ENCODE assay signal across 18 cellular contexts in genomic region chr12:114701104-114701414, GRCh38. TPM values are rescaled to one million over a fixed set of nuclear protein-coding genes. Genes with fewer than 3 reads are reported as not detected.
DNase-seq lines count a peak whose midpoint lies in the region; ATAC-seq, FAIRE-seq and TF ChIP-seq lines count a peak whose summit lies in the region.
"Had no signal": no experiment of that assay in that cellular context is flagged by ENCODE, and none has a peak within 500 bp of the region (broad histone marks: within the 10 kb centered on the region; RNA-seq: fewer than 3 reads in every experiment).

No MANE protein-coding gene starts in this region.

- no peak overlapping the region for H2BK15ac ChIP-seq in mesendoderm (replicated peaks; ENCODE audit: low read depth)

- H3K4me3 ChIP-seq in MG63, result no peak overlapping the region
- no peak overlapping the region for H3K4me3 ChIP-seq in mesendoderm (ENCODE audit: low read length)
- H3K4me3 ChIP-seq in left lung, result no peak overlapping the region
- H3K4me3 ChIP-seq: HAP-1 had no signal

- H3K4me2 ChIP-seq in mesendoderm (ENCODE audit: low read length), result no peak overlapping the region

- peak; percentile 48 for DNase-seq in MG63
- peak; percentile 45 for DNase-seq in mesendoderm
- no peak for DNase-seq in GM12892 (ENCODE audit: insufficient read length)
- DNase-seq in left lung, result no peak
- no peak for DNase-seq in stimulated activated CD8-positive, alpha-beta memory T cell treated with anti-CD3 and anti-CD28 coated beads, Interleukin-4, amount 100 ng/mL, for 48 hours
- DNase-seq: DMS79, KG1, NCI-H1436, NCI-H1930, NCI-H345, NCI-H524 treated with DMSO at 0.1 percent for 48 hours had no signal

- peak overlapping the region; percentile 99 for H2AK5ac ChIP-seq in mesendoderm (ENCODE audit: low read length)

- H3K4ac ChIP-seq in mesendoderm (ENCODE audit: low read depth, low read length), result no peak overlapping the region

- TF ChIP-seq POLR2A in GM12892 (IDR thresholded peaks at IDR 0.05; ENCODE audit: low read depth, low read length), result no peak

- H3K9ac ChIP-seq in mesendoderm (ENCODE audit: low read length), result no peak overlapping the region

- H3K79me1 ChIP-seq in mesendoderm (ENCODE audit: low read length), result no peaks in the 10 kb centered on the region

- no peak overlapping the region for H4K5ac ChIP-seq in mesendoderm (ENCODE audit: low read length)

- H3K23ac ChIP-seq in mesendoderm (ENCODE audit: low read length), result no peak overlapping the region

- TF ChIP-seq CTCF in left lung (IDR thresholded peaks at IDR 0.05), result no peak

- H3K79me2 ChIP-seq in mesendoderm (ENCODE audit: control insufficient read depth, insufficient read depth, low read length), result no peaks in the 10 kb centered on the region

- H3K4me1 ChIP-seq in mesendoderm (ENCODE audit: control insufficient read depth, low read depth, low read length) (peaks cover 28% of the 10 kb centered on the region), left lung (no peaks in the 10 kb centered on the region)
- H3K4me1 ChIP-seq: HAP-1 had no signal

- H3K27ac ChIP-seq in mesendoderm (ENCODE audit: low read depth, low read length) (no peak overlapping the region), left lung (no peak overlapping the region)
- H3K27ac ChIP-seq: C4-2B, RWPE1 had no signal

- WGBS in mesendoderm (ENCODE audit: extremely low coverage, insufficient coverage, low lambda C conversion rate), result no CpG with 5 or more reads among the region's 3 CpGs

- H4K8ac ChIP-seq in mesendoderm (ENCODE audit: low read depth, low read length), result no peak overlapping the region

- H2BK120ac ChIP-seq in mesendoderm (ENCODE audit: low read depth, low read length), result no peak overlapping the region

- H3K36me3 ChIP-seq in MG63, result no peaks in the 10 kb centered on the region
- H3K36me3 ChIP-seq in mesendoderm (ENCODE audit: control insufficient read depth, insufficient read depth, low read length), result no peaks in the 10 kb centered on the region
- no peaks in the 10 kb centered on the region for H3K36me3 ChIP-seq in left lung
- H3K36me3 ChIP-seq: HAP-1 had no signal

- FAIRE-seq in GM12892 (lab: Jason Lieb, UNC), result no peak
- FAIRE-seq: D721Med, HepG2 had no signal

- no peak overlapping the region for H2BK5ac ChIP-seq in mesendoderm (ENCODE audit: low read length)

- H3K27me3 ChIP-seq in MG63 (no peaks in the 10 kb centered on the region), mesendoderm (ENCODE audit: insufficient read depth, low read length, poor library complexity) (peaks cover 30% of the 10 kb centered on the region), left lung (peaks cover 23 to 85% of the 10 kb centered on the region in 2 donors)

- H3K18ac ChIP-seq in mesendoderm (ENCODE audit: low read length), result no peak overlapping the region

- no peak overlapping the region for H3K56ac ChIP-seq in mesendoderm (ENCODE audit: low read length)

- intact Hi-C loops in left lung (cut with DNase I), result no loop called here

- ATAC-seq in esophagus mucosa, result peak; percentile 73
- ATAC-seq in left lung, result no peak
- no peak for ATAC-seq in HG03039 (IDR thresholded peaks at IDR 0.05; ENCODE audit: unreplicated experiment)
- ATAC-seq: HepG2 had no signal

- H3K9me3 ChIP-seq in MG63, result no peaks in the 10 kb centered on the region
- no peaks in the 10 kb centered on the region for H3K9me3 ChIP-seq in left lung
- H3K9me3 ChIP-seq: HAP-1 had no signal

RNA-seq across cellular contexts. Expression of gene TBX3, which starts 17.1 kb away (rescaled TPM):
- total RNA-seq in MG63 (2014; rRNA removed; shearing (Covaris generic); ENCODE audit: low replicate concordance), result 7.1 and 7.7 TPM in 2 replicates
- total RNA-seq in esophagus mucosa (2.4 TPM), left lung (10 to 100 TPM; 28.3 to 48.1 TPM)
- 2.1 TPM for polyA plus RNA-seq in mesendoderm (2013, experiment 1 of 2)
- polyA plus RNA-seq in mesendoderm (2013, experiment 2 of 2), result 2.1 TPM
- not detected for polyA plus RNA-seq in GM12892 (2012; ENCODE audit: missing spikeins)

Comparison
In these comparisons a context has a peak if more than half of its experiments do, and no peak if none do; other contexts are left out.
1. DNase-seq: peak in MG63 (single experiment) and mesendoderm (single experiment); none in GM12892 (single experiment), left lung (0 of 2) and stimulated activated CD8-positive, alpha-beta memory T cell treated with anti-CD3 and anti-CD28 coated beads, Interleukin-4, amount 100 ng/mL, for 48 hours (single experiment).